9 cellular contexts compared by ENCODE assay signal in the genomic region with DNA sequence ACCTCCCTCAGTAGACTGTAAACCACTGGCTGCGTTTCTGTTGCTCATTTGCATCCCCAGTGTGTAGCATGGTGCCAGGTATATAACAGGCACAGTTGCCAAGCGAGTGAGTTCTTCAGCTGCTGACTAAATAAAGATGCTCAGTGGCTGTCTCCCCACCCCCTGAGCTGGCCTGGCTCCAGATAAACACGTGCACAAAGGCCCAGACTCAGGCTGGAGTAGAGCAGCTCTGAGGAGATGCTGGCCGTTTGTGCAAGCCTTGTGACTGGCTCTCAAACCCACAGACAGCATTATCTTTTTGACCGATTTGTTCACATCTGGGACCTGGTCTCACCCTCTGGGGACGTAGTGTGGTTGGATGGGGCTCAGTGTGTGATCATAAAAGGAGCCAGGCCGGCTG. TPM values are rescaled to one million over a fixed set of nuclear protein-coding genes. Genes with fewer than 3 reads are reported as not detected.
A peak's percentile ranks its signal among the peaks of the same experiment; 100 is the strongest.
DNase-seq lines count a peak whose midpoint lies in the region; ATAC-seq and TF ChIP-seq lines count a peak whose summit lies in the region.
"Had no signal": no experiment of that assay in that cellular context is flagged by ENCODE, and none has a peak within 500 bp of the region (broad histone marks: within the 10 kb centered on the region; RNA-seq: fewer than 3 reads in every experiment).

No MANE protein-coding gene starts in this region.

- H3K27me3 ChIP-seq in BLaER1 = no peaks in the 10 kb centered on the region

- 0 out of 2 replicates have a peak overlapping the region, but pooled peaks have one; percentile 46 for H3K27ac ChIP-seq in BLaER1

- H3K4me3 ChIP-seq in BLaER1 (no peak overlapping the region), epithelial cell of esophagus (ENCODE audit: low read length) (no peak overlapping the region)

- H3K4me2 ChIP-seq in BLaER1 = peak overlapping the region; percentile 72

- DNase-seq in HT1080 (ENCODE audit: low read depth) (peak; percentile 21), NCI-H69 (lab: John Stamatoyannopoulos, UW) (peak; percentile 49), epithelial cell of esophagus (ENCODE audit: low read depth) (peak; percentile 31), SW480 (ENCODE audit: low spot score) (no peak)
- DNase-seq: dermis blood vessel endothelial cell had no signal

- H3K4me1 ChIP-seq in BLaER1 = peaks cover 72% of the 10 kb centered on the region

- H3K9me3 ChIP-seq in BLaER1 = no peaks in the 10 kb centered on the region

- peaks cover 22% of the 10 kb centered on the region for H3K36me3 ChIP-seq in BLaER1

- H3K9ac ChIP-seq in BLaER1 = peak overlapping the region; percentile 43; the same call in 1 of the 2 replicates

- TF ChIP-seq CTCF in epithelial cell of esophagus (IDR thresholded peaks at IDR 0.05; ENCODE audit: insufficient read depth, low read depth, low read length, missing control alignments) = no peak

- H4K20me1 ChIP-seq in BLaER1 = peaks cover 40% of the 10 kb centered on the region

- ATAC-seq in GM21367 (IDR thresholded peaks at IDR 0.05; ENCODE audit: unreplicated experiment) (no peak), HG02840 (IDR thresholded peaks at IDR 0.05; ENCODE audit: low FRiP score, unreplicated experiment) (no peak), GM18858 (IDR thresholded peaks at IDR 0.05; ENCODE audit: unreplicated experiment) (no peak)

RNA-seq across cellular contexts. Expression of gene CHRNB2, which starts 7.1 kb away (rescaled TPM):
- 0.17 and 0.88 TPM in 2 replicates for total RNA-seq in HT1080 (2014; rRNA removed; shearing (Covaris generic))
- polyA plus RNA-seq in HT1080 (2015; cell fraction: cytosol; rRNA removed) = 0.06 and 0.14 TPM in 2 replicates
- polyA plus RNA-seq in HT1080 (2015; cell fraction: nucleus; rRNA removed) = 0.16 and 0.18 TPM in 2 replicates

RNA-seq across cellular contexts. Expression of gene UBE2Q1, which starts 16.3 kb away (rescaled TPM):
- 32.8 and 38.4 TPM in 2 replicates for total RNA-seq in HT1080 (2014; rRNA removed; shearing (Covaris generic))
- polyA plus RNA-seq in HT1080 (2015; cell fraction: cytosol; rRNA removed) = 41.7 and 45.3 TPM in 2 replicates
- polyA plus RNA-seq in HT1080 (2015; cell fraction: nucleus; rRNA removed) = 32.8 and 51.8 TPM in 2 replicates

RNA-seq across cellular contexts. Expression of gene ADAR, which starts 33.3 kb away (rescaled TPM):
- 98.3 and 107 TPM in 2 replicates for total RNA-seq in HT1080 (2014; rRNA removed; shearing (Covaris generic))
- polyA plus RNA-seq in HT1080 (2015; cell fraction: cytosol; rRNA removed) = 52.1 and 64.3 TPM in 2 replicates
- polyA plus RNA-seq in HT1080 (2015; cell fraction: nucleus; rRNA removed) = 113 and 114 TPM in 2 replicates
